ENCODE assay signal across 8 cellular contexts in the genomic region with DNA sequence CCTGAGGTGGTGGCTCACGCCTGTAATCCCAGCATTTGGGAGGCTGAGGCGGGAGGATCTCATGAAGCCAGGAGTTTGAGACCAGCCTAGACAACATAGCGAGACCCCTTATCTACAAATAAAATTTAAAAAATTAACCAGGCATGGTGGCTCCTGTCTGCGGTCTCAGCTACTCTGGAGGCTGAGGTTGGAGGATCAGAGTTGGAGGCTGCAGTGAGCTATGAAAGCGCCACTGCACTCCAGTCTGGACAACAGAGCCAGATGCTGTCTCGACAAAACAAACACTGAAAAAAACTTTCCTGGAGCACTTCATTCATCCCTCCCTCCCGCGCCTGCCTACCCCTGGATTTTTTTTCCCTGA. TPM values are rescaled to one million over a fixed set of nuclear protein-coding genes. Genes with fewer than 3 reads are reported as not detected.
DNase-seq lines count a peak whose midpoint lies in the region; FAIRE-seq and TF ChIP-seq lines count a peak whose summit lies in the region.

No MANE protein-coding gene starts in this region.

- CTCF ChIA-PET in endothelial cell of umbilical vein (lab: Charles Lee), result interaction anchor here (0.7 to 3.0 kb wide), 4 partner anchors 59 to 158 kb away, joined by 3 to 36 read pairs (median 15); partner anchors contain the start of gene QTRT1

- no peaks in the 10 kb centered on the region for H3F3A ChIP-seq in OCI-LY1 (ENCODE audit: insufficient read depth, low read length)

- no peaks in the 10 kb centered on the region for H3K9me2 ChIP-seq in OCI-LY1 (ENCODE audit: low read depth, low read length)

- H3K27ac ChIP-seq in OCI-LY1 (ENCODE audit: low read depth, low read length, poor library complexity, severe bottlenecking) (no peak overlapping the region), endothelial cell of umbilical vein (ENCODE audit: insufficient read depth, low read depth, low read length) (no peak overlapping the region), prostate gland (no peak overlapping the region)

- H3K79me2 ChIP-seq in OCI-LY1 (ENCODE audit: insufficient read depth, low read length), result peaks cover 9% of the 10 kb centered on the region; the same call in 1 of the 2 replicates
- peaks cover 7% of the 10 kb centered on the region for H3K79me2 ChIP-seq in endothelial cell of umbilical vein (ENCODE audit: control insufficient read depth, insufficient read depth, low read length)

- POLR2A ChIA-PET in endothelial cell of umbilical vein (lab: Charles Lee), result interaction anchor here (0.6 kb wide), 1 partner anchor 86 kb away, joined by 3 read pairs; no protein-coding TSS in a partner anchor

- H3K9me3 ChIP-seq in OCI-LY1 (ENCODE audit: low read length) (no peaks in the 10 kb centered on the region), endothelial cell of umbilical vein (replicated peaks; ENCODE audit: control insufficient read depth, insufficient read depth, low read length) (no peaks in the 10 kb centered on the region), prostate gland (no peaks in the 10 kb centered on the region)

- dilution Hi-C loops in endothelial cell of umbilical vein (cut with MboI; ENCODE audit: extremely low pct_ligation_motif_present, low sequenced_read_pairs), result no loop called here

- no peak for TF ChIP-seq POLR2A in endothelial cell of umbilical vein (IDR thresholded peaks at IDR 0.05; ENCODE audit: low read depth, low read length)
- TF ChIP-seq POLR2A in prostate gland (IDR thresholded peaks at IDR 0.05), result no peak
- no peak for TF ChIP-seq POLR2A in GM12891 (IDR thresholded peaks at IDR 0.05; ENCODE audit: low read depth, low read length)

- H4K20me1 ChIP-seq in OCI-LY1 (ENCODE audit: insufficient read depth, low read length), result no peaks in the 10 kb centered on the region
- H4K20me1 ChIP-seq in endothelial cell of umbilical vein (replicated peaks; ENCODE audit: control insufficient read depth, extremely low read depth, insufficient read depth, low read length), result no peaks in the 10 kb centered on the region

- no peak for TF ChIP-seq CTCF in GM10266 (IDR thresholded peaks at IDR 0.05; ENCODE audit: control insufficient read depth, insufficient read depth, low read depth, missing control alignments)
- TF ChIP-seq CTCF in OCI-LY1 (IDR thresholded peaks at IDR 0.05; ENCODE audit: low read length), result no peak
- no peak for TF ChIP-seq CTCF in endothelial cell of umbilical vein (IDR thresholded peaks at IDR 0.05; ENCODE audit: extremely low read depth in 1 of 2, insufficient read depth in 1 of 2, low read depth in 1 of 2, low read length in 2 of 2)
- no peak for TF ChIP-seq CTCF in prostate gland (IDR thresholded peaks at IDR 0.05)

- no TSS peak for BruUV-seq in endothelial cell of umbilical vein (replicated peaks; lab: Mats Ljungman, UMichigan)

- H3K4me3 ChIP-seq in OCI-LY1 (ENCODE audit: low read depth, low read length, poor library complexity, severe bottlenecking) (peak overlapping the region; percentile 94), endothelial cell of umbilical vein (replicated peaks in 1 of 3; ENCODE audit: insufficient read depth in 1 of 3, low read depth in 1 of 3, low read length in 3 of 3) (peak overlapping the region; percentile 36 to 91 (median 50)), prostate gland (peak overlapping the region; percentile 100)

- DNase-seq in GM10266 (ENCODE audit: extremely low spot score), result peak; percentile 3
- DNase-seq in endothelial cell of umbilical vein (ENCODE audit: low read depth, low spot score), result no peak
- DNase-seq in prostate gland (ENCODE audit: low spot score), result no peak
- no peak for DNase-seq in HTR-8/SVneo (ENCODE audit: insufficient read length, low spot score)
- DNase-seq in GM12891 (ENCODE audit: insufficient read length, low spot score), result no peak
- no peak for DNase-seq in amniotic stem cell (lab: John Stamatoyannopoulos, UW)
- DNase-seq in cerebellum (ENCODE audit: low spot score), result no peak

- H3K27me3 ChIP-seq in OCI-LY1 (ENCODE audit: insufficient read depth, low read length) (no peaks in the 10 kb centered on the region), endothelial cell of umbilical vein (ENCODE audit: control insufficient read depth in 2 of 2, insufficient read depth in 2 of 2, low read length in 2 of 2) (peaks cover 0 to under 1% of the 10 kb centered on the region in 2 experiments), prostate gland (replicated peaks; ENCODE audit: insufficient read depth) (no peaks in the 10 kb centered on the region)

- H3K36me3 ChIP-seq in OCI-LY1 (ENCODE audit: insufficient read depth, low read length) (peaks cover 7% of the 10 kb centered on the region; the same call in 1 of the 2 replicates), endothelial cell of umbilical vein (ENCODE audit: control insufficient read depth in 2 of 2, extremely low read depth in 1 of 2, insufficient read depth in 2 of 2, low read length in 2 of 2) (no peaks in the 10 kb centered on the region), prostate gland (peaks cover 0 to 12% of the 10 kb centered on the region in 2 donors)

- H3K9me1 ChIP-seq in endothelial cell of umbilical vein (replicated peaks; ENCODE audit: control insufficient read depth, extremely low read depth, insufficient read depth, low read length), result no peaks in the 10 kb centered on the region

- H3K4me1 ChIP-seq in OCI-LY1 (ENCODE audit: insufficient read depth, low read length, severe bottlenecking) (peaks cover 11% of the 10 kb centered on the region), endothelial cell of umbilical vein (ENCODE audit: control insufficient read depth, extremely low read depth, insufficient read depth, low read length) (peaks cover 4% of the 10 kb centered on the region), prostate gland (replicated peaks) (peaks cover 4% of the 10 kb centered on the region)

- intact Hi-C loops in endothelial cell of umbilical vein (cut with micrococcal nuclease), result no loop called here
- intact Hi-C loops in prostate gland (cut with DNase I), result no loop called here

- WGBS in prostate gland, result 51% methylated on average over 8 of the region's 8 CpGs

- H2AFZ ChIP-seq in OCI-LY1 (ENCODE audit: low read length) (no peak overlapping the region), endothelial cell of umbilical vein (ENCODE audit: low read depth, low read length) (peak overlapping the region; percentile 95)

- H3K4me2 ChIP-seq in OCI-LY1 (ENCODE audit: low read length) (peak overlapping the region; percentile 95), endothelial cell of umbilical vein (ENCODE audit: insufficient read depth, low read length) (peak overlapping the region; percentile 49)

- FAIRE-seq in endothelial cell of umbilical vein (lab: Jason Lieb, UNC) (peak; percentile 33), HTR-8/SVneo (lab: Jason Lieb, UNC) (no peak), GM12891 (lab: Jason Lieb, UNC) (no peak)

- H3K9ac ChIP-seq in OCI-LY1 (ENCODE audit: low read length) (no peak overlapping the region), endothelial cell of umbilical vein (replicated peaks; ENCODE audit: extremely low read depth, insufficient read depth, low read length) (no peak overlapping the region)

RNA-seq across cellular contexts. Expression of gene ATG4D, which starts 0.7 kb away (rescaled TPM):
- total RNA-seq in endothelial cell of umbilical vein (19.8 and 21.8 TPM in 2 replicates), prostate gland (10 to 100 TPM; 36.3 to 57.9 TPM), cerebellum (10.3 TPM)
- polyA plus RNA-seq in endothelial cell of umbilical vein, result 24.9 and 29.6 TPM in 2 replicates
- polyA plus RNA-seq in endothelial cell of umbilical vein (2011; cell fraction: cytosol; rRNA removed), result 16.8 and 20.9 TPM in 2 replicates
- polyA plus RNA-seq in endothelial cell of umbilical vein (2011; cell fraction: nucleus; rRNA removed), result 31.8 and 39.8 TPM in 2 replicates
- 17.1 and 21.9 TPM in 2 replicates for polyA plus RNA-seq in endothelial cell of umbilical vein (2012)
- 11.7 and 13.9 TPM in 2 replicates for polyA minus RNA-seq in endothelial cell of umbilical vein
- polyA minus RNA-seq in endothelial cell of umbilical vein (2011; cell fraction: cytosol; rRNA and poly(A)+ RNA removed), result 30.8 TPM
- 6.7 and 9.5 TPM in 2 replicates for polyA minus RNA-seq in endothelial cell of umbilical vein (2011; cell fraction: nucleus; rRNA and poly(A)+ RNA removed)
- polyA plus RNA-seq in GM12891 (2012; ENCODE audit: low read depth, missing spikeins), result 18.2 TPM

RNA-seq across cellular contexts. Expression of gene KRI1, which starts 22.8 kb away (rescaled TPM):
- total RNA-seq in endothelial cell of umbilical vein (23.1 and 25.7 TPM in 2 replicates), prostate gland (10 to 100 TPM; 23.6 to 23.8 TPM), cerebellum (5.9 TPM)
- polyA plus RNA-seq in endothelial cell of umbilical vein, result 5.9 and 6.7 TPM in 2 replicates
- polyA plus RNA-seq in endothelial cell of umbilical vein (2011; cell fraction: cytosol; rRNA removed), result 8.3 and 8.6 TPM in 2 replicates
- polyA plus RNA-seq in endothelial cell of umbilical vein (2011; cell fraction: nucleus; rRNA removed), result 26.1 and 35.5 TPM in 2 replicates
- 17.3 TPM in 2 replicates for polyA plus RNA-seq in endothelial cell of umbilical vein (2012)
- polyA minus RNA-seq in endothelial cell of umbilical vein, result 6.4 and 7.1 TPM in 2 replicates
- 45.5 TPM for polyA minus RNA-seq in endothelial cell of umbilical vein (2011; cell fraction: cytosol; rRNA and poly(A)+ RNA removed)
- 8.1 and 9.4 TPM in 2 replicates for polyA minus RNA-seq in endothelial cell of umbilical vein (2011; cell fraction: nucleus; rRNA and poly(A)+ RNA removed)
- 15.2 TPM for polyA plus RNA-seq in GM12891 (2012; ENCODE audit: low read depth, missing spikeins)

RNA-seq across cellular contexts. Expression of gene CDKN2D, which starts 25.7 kb away (rescaled TPM):
- 5.0 and 5.9 TPM in 2 replicates for total RNA-seq in endothelial cell of umbilical vein
- polyA plus RNA-seq in endothelial cell of umbilical vein, result 9.2 and 9.8 TPM in 2 replicates
- 8.2 and 9.1 TPM in 2 replicates for polyA plus RNA-seq in endothelial cell of umbilical vein (2011; cell fraction: cytosol; rRNA removed)
- polyA plus RNA-seq in endothelial cell of umbilical vein (2011; cell fraction: nucleus; rRNA removed), result 3.4 and 3.6 TPM in 2 replicates
- 4.6 and 4.9 TPM in 2 replicates for polyA plus RNA-seq in endothelial cell of umbilical vein (2012)
- polyA minus RNA-seq in endothelial cell of umbilical vein, result 4.6 and 6.4 TPM in 2 replicates
- polyA minus RNA-seq in endothelial cell of umbilical vein (2011; cell fraction: cytosol; rRNA and poly(A)+ RNA removed), result 5.0 TPM
- polyA minus RNA-seq in endothelial cell of umbilical vein (2011; cell fraction: nucleus; rRNA and poly(A)+ RNA removed), result 0.53 and 0.82 TPM in 2 replicates
- 1 to 10 TPM; 3.7 to 8.2 TPM for total RNA-seq in prostate gland
- polyA plus RNA-seq in GM12891 (2012; ENCODE audit: low read depth, missing spikeins), result 7.3 TPM
- total RNA-seq in cerebellum, result 38.2 TPM

RNA-seq across cellular contexts. Expression of gene S1PR5, which starts 25.8 kb away (rescaled TPM):
- total RNA-seq in endothelial cell of umbilical vein (not detected in 2 replicates), prostate gland (10 to 100 TPM in 1 of 2 donors, 1 to 10 TPM in 1; 3.4 to 17.0 TPM), cerebellum (0.18 TPM)
- not detected in 2 replicates for polyA plus RNA-seq in endothelial cell of umbilical vein
- not detected in 2 replicates for polyA plus RNA-seq in endothelial cell of umbilical vein (2011; cell fraction: cytosol; rRNA removed)
- polyA plus RNA-seq in endothelial cell of umbilical vein (2011; cell fraction: nucleus; rRNA removed), result not detected in 2 replicates
- not detected in 2 replicates for polyA plus RNA-seq in endothelial cell of umbilical vein (2012)
- polyA minus RNA-seq in endothelial cell of umbilical vein, result not detected in 2 replicates
- 1.2 TPM for polyA minus RNA-seq in endothelial cell of umbilical vein (2011; cell fraction: cytosol; rRNA and poly(A)+ RNA removed)
- not detected in 2 replicates for polyA minus RNA-seq in endothelial cell of umbilical vein (2011; cell fraction: nucleus; rRNA and poly(A)+ RNA removed)
- polyA plus RNA-seq in GM12891 (2012; ENCODE audit: low read depth, missing spikeins), result 0.06 TPM

RNA-seq across cellular contexts. Expression of gene KEAP1, which starts 39.9 kb away (rescaled TPM):
- total RNA-seq in endothelial cell of umbilical vein, result 78.2 and 81.4 TPM in 2 replicates
- 91.1 and 107 TPM in 2 replicates for polyA plus RNA-seq in endothelial cell of umbilical vein
- polyA plus RNA-seq in endothelial cell of umbilical vein (2011; cell fraction: cytosol; rRNA removed), result 79.4 and 83.8 TPM in 2 replicates
- polyA plus RNA-seq in endothelial cell of umbilical vein (2011; cell fraction: nucleus; rRNA removed), result 58.8 and 72.0 TPM in 2 replicates
- 76.5 and 82.3 TPM in 2 replicates for polyA plus RNA-seq in endothelial cell of umbilical vein (2012)
- 104 and 113 TPM in 2 replicates for polyA minus RNA-seq in endothelial cell of umbilical vein
- polyA minus RNA-seq in endothelial cell of umbilical vein (2011; cell fraction: cytosol; rRNA and poly(A)+ RNA removed), result 22.8 TPM
- 21.0 and 27.6 TPM in 2 replicates for polyA minus RNA-seq in endothelial cell of umbilical vein (2011; cell fraction: nucleus; rRNA and poly(A)+ RNA removed)
- 10 to 100 TPM; 93.4 to 94.2 TPM for total RNA-seq in prostate gland
- polyA plus RNA-seq in GM12891 (2012; ENCODE audit: low read depth, missing spikeins), result 34.5 TPM
- total RNA-seq in cerebellum, result 26.9 TPM

Comparison
In these comparisons a context has a peak if more than half of its experiments do, and no peak if none do; other contexts are left out.
1. H3K4me3 ChIP-seq: peak in every context shown above with its lines; median percentile 100 in prostate gland; 94 in OCI-LY1; 50 in endothelial cell of umbilical vein.